Comparison of ENCODE assay signal across 24 cellular contexts in the genomic region with DNA sequence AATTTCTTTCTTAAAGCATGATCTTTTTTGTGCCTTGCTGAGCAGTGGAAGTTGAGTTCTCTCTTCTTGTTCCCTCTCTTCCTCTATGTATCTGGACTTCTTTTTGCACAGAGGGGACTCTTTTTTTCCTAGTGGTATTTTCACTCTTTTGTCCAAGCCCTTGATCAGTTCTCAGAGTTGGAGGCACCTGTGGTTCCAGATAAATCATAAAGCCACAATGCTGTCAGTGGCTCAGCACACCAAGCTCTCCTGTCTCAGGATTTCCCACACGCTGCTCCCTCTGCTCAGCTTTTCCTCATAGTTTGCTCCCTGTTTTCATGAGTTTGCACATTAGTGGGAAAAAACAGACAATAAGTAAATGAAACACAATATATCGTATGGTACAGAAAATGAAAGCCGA.
"Had no signal": no experiment of that assay in that cellular context is flagged by ENCODE, and none has a peak within 500 bp of the region (broad histone marks: within the 10 kb centered on the region; RNA-seq: fewer than 3 reads in every experiment).

No MANE protein-coding gene starts in this region.

- H3K27me3 Mint-ChIP-seq: stimulated activated naive CD8-positive, alpha-beta T cell treated with anti-CD3 and anti-CD28 coated beads, Interleukin-15, amount 100 ng/mL, for 72 hours; type B pancreatic cell had no signal

- H3K27me3 ChIP-seq: pancreas, spleen, tibial nerve, uterus had no signal

- H3K36me3 Mint-ChIP-seq: mesothelial cell of epicardium; naive thymus-derived CD4-positive, alpha-beta T cell; natural killer cell treated with Interleukin-12 subunit alpha and Interleukin-12 subunit beta and Interleukin-15 and Interleukin-18, amount 100 ng/mL, for 72 hours; stimulated activated effector memory CD8-positive, alpha-beta T cell treated with anti-CD3 and anti-CD28 coated beads, Interleukin-12 subunit alpha, Interleukin-12 subunit beta, amount 100 ng/mL, for 72 hours; type B pancreatic cell had no signal

- H3K9me3 Mint-ChIP-seq: natural killer cell treated with Interleukin-12 subunit alpha and Interleukin-12 subunit beta and Interleukin-15 and Interleukin-18, amount 100 ng/mL, for 72 hours had no signal

- H3K4me1 ChIP-seq: left ventricle myocardium inferior, pancreas, prostate gland, uterus had no signal

- H3K4me1 Mint-ChIP-seq: naive thymus-derived CD4-positive, alpha-beta T cell; stimulated activated effector memory CD8-positive, alpha-beta T cell treated with anti-CD3 and anti-CD28 coated beads, Interleukin-12 subunit alpha, Interleukin-12 subunit beta, amount 100 ng/mL, for 72 hours; stimulated activated naive CD8-positive, alpha-beta T cell treated with anti-CD3 and anti-CD28 coated beads, Interleukin-15, amount 100 ng/mL, for 72 hours had no signal

- H3K36me3 ChIP-seq: left ventricle myocardium inferior, pancreas, prostate gland, spleen, tibial nerve, uterus had no signal

- H3K27ac Mint-ChIP-seq: mesothelial cell of epicardium; naive thymus-derived CD4-positive, alpha-beta T cell; stimulated activated effector memory CD8-positive, alpha-beta T cell treated with anti-CD3 and anti-CD28 coated beads, Interleukin-12 subunit alpha, Interleukin-12 subunit beta, amount 100 ng/mL, for 72 hours; stimulated activated naive CD8-positive, alpha-beta T cell treated with anti-CD3 and anti-CD28 coated beads, Interleukin-15, amount 100 ng/mL, for 72 hours; type B pancreatic cell had no signal

- H3K27ac ChIP-seq: left ventricle myocardium inferior, pancreas, prostate gland, spleen, tibial nerve, uterus had no signal

- H3K9me3 ChIP-seq: left ventricle myocardium inferior, pancreas, prostate gland, spleen, tibial nerve, uterus had no signal

- DNase-seq: hypothalamus; islet precursor cell; left ventricle myocardium inferior; mesendoderm; naive thymus-derived CD4-positive, alpha-beta T cell; nucleus accumbens; pancreas; posterior cingulate gyrus; retina; right cardiac atrium; small intestine; spleen; stimulated activated CD4-positive, alpha-beta T cell treated with anti-CD3 and anti-CD28 coated beads, Interleukin-4, amount 100 ng/mL, for 24 hours; stimulated activated naive CD4-positive, alpha-beta T cell treated with Interleukin-2 at 50 U/mL for 16 hours; stimulated activated naive CD8-positive, alpha-beta T cell treated with anti-CD3 and anti-CD28 coated beads, Interleukin-15, amount 100 ng/mL, for 72 hours; substantia nigra; uterus had no signal

- H3K4me3 ChIP-seq: left ventricle myocardium inferior, lung, pancreas, prostate gland, spleen, tibial nerve, uterus had no signal

- H3K4me3 Mint-ChIP-seq: mesothelial cell of epicardium; naive thymus-derived CD4-positive, alpha-beta T cell; natural killer cell treated with Interleukin-12 subunit alpha and Interleukin-12 subunit beta and Interleukin-15 and Interleukin-18, amount 100 ng/mL, for 72 hours; stimulated activated effector memory CD8-positive, alpha-beta T cell treated with anti-CD3 and anti-CD28 coated beads, Interleukin-12 subunit alpha, Interleukin-12 subunit beta, amount 100 ng/mL, for 72 hours; stimulated activated naive CD8-positive, alpha-beta T cell treated with anti-CD3 and anti-CD28 coated beads, Interleukin-15, amount 100 ng/mL, for 72 hours; type B pancreatic cell had no signal
